Comparison of ENCODE assay signal across 11 cellular contexts in genomic region chrX:136201601-136202000, GRCh38.
"Had no signal": no experiment of that assay in that cellular context is flagged by ENCODE, and none has a peak within 500 bp of the region (broad histone marks: within the 10 kb centered on the region; RNA-seq: fewer than 3 reads in every experiment).

No MANE protein-coding gene starts in this region.

- H3K27ac ChIP-seq: hepatocyte, neural progenitor cell, parathyroid adenoma had no signal

- H3K27me3 ChIP-seq: hepatocyte, neural progenitor cell had no signal

- ATAC-seq: activated T-cell treated with anti-CD3 and anti-CD28 coated beads, Interleukin-2, amount 50 U/mL, for 4 hours; stimulated activated effector memory CD8-positive, alpha-beta T cell treated with anti-CD3 and anti-CD28 coated beads, Interleukin-12 subunit alpha, Interleukin-12 subunit beta, amount 100 ng/mL, for 72 hours had no signal

- H3K36me3 ChIP-seq: neural progenitor cell had no signal

- DNase-seq: activated CD4-positive, alpha-beta T cell treated with anti-CD3 and anti-CD28 coated beads, Interleukin-2, amount 50 U/mL, for 48 hours; activated CD4-positive, CD25-positive, alpha-beta regulatory T cell treated with anti-CD3 and anti-CD28 coated beads, Interleukin-2, amount 50 U/mL, for 72 hours; activated effector memory CD4-positive, alpha-beta T cell treated with anti-CD3 and anti-CD28 coated beads, Interleukin-2, amount 50 U/mL, for 16 hours; activated naive CD8-positive, alpha-beta T cell treated with anti-CD3 and anti-CD28 coated beads for 36 hours; activated T-cell treated with anti-CD3 and anti-CD28 coated beads, Interleukin-2, amount 50 U/mL, for 4 hours; anterior cingulate cortex; kidney had no signal

- H3K79me2 ChIP-seq: hepatocyte had no signal

- H3K4me3 ChIP-seq: hepatocyte, neural progenitor cell had no signal

- H3K4me1 ChIP-seq: neural progenitor cell had no signal

- H3K4me2 ChIP-seq: hepatocyte, neural progenitor cell had no signal

- H2AFZ ChIP-seq: hepatocyte, neural progenitor cell, parathyroid adenoma had no signal

- H3K9ac ChIP-seq: neural progenitor cell, parathyroid adenoma had no signal
